Comparison of ENCODE assay signal across 1 cellular context in genomic region chr11:104926771-104927470, GRCh38.
TF ChIP-seq lines count a peak whose summit lies in the region.

No MANE protein-coding gene starts in this region.

TF ChIP-seq in HepG2, 621 proteins besides CTCF, POLR2A, EP300 and RAD21:
- TF ChIP-seq MAFF (IDR thresholded peaks at IDR 0.05; ENCODE audit: low read depth, low read length) (no peak), GTF2F1 (IDR thresholded peaks at IDR 0.05; ENCODE audit: low read length) (no peak), TBX3 (IDR thresholded peaks at IDR 0.05; ENCODE audit: borderline replicate concordance) (no peak), ONECUT2 (CRISPR knock-in tag; IDR thresholded peaks at IDR 0.05) (no peak), NR0B2 (CRISPR knock-in tag; IDR thresholded peaks at IDR 0.05) (no peak), FOXK2 (IDR thresholded peaks at IDR 0.05) (no peak), MED8 (CRISPR knock-in tag; IDR thresholded peaks at IDR 0.05; ENCODE audit: insufficient replicate concordance) (no peak), TEAD3 (CRISPR knock-in tag; optimal IDR thresholded peaks at IDR 0.05; ENCODE audit: borderline replicate concordance) (no peak), HCFC1 (IDR thresholded peaks at IDR 0.05; ENCODE audit: low read depth, low read length) (no peak), ZFP82 (CRISPR knock-in tag; IDR thresholded peaks at IDR 0.05; ENCODE audit: borderline replicate concordance) (no peak), PRDM15 (CRISPR knock-in tag; IDR thresholded peaks at IDR 0.05) (no peak), ATM (IDR thresholded peaks at IDR 0.05; ENCODE audit: borderline replicate concordance) (no peak)
TF ChIP-seq in HepG2: peak in this region for 0.
